ENCODE assay signal across 9 cellular contexts in genomic region chr9:83219154-83219923, GRCh38.
DNase-seq lines count a peak whose midpoint lies in the region; ATAC-seq and TF ChIP-seq lines count a peak whose summit lies in the region.
"Had no signal": no experiment of that assay in that cellular context is flagged by ENCODE, and none has a peak within 500 bp of the region (broad histone marks: within the 10 kb centered on the region; RNA-seq: fewer than 3 reads in every experiment).

No MANE protein-coding gene starts in this region.

- no peak overlapping the region for H2AK5ac ChIP-seq in H9 (ENCODE audit: insufficient read length, low read length)

- H3K36me3 ChIP-seq in gastroesophageal sphincter (no peaks in the 10 kb centered on the region), vagina (no peaks in the 10 kb centered on the region)

- H3K4me2 ChIP-seq in H9 (ENCODE audit: insufficient read depth, insufficient read length, low read length), result peak overlapping the region; percentile 50

- no peak overlapping the region for H3K56ac ChIP-seq in H9 (ENCODE audit: insufficient read length, low read depth, low read length)

- no peak overlapping the region for H4K8ac ChIP-seq in H9 (replicated peaks; ENCODE audit: insufficient read length, low read depth, low read length)

- TF ChIP-seq POLR2A in gastroesophageal sphincter (IDR thresholded peaks at IDR 0.05) (no peak), vagina (IDR thresholded peaks at IDR 0.05) (no peak)

- H3K4me3 ChIP-seq in gastroesophageal sphincter (peak overlapping the region; percentile 49 to 61), vagina (peak overlapping the region; percentile 44 to 48)

- CTCF ChIA-PET in activated CD8-positive, alpha-beta T cell treated with anti-CD3 and anti-CD28 coated beads, Interleukin-2, amount 10 ng/mL, durations not matched to agents 7 days and 5 days (lab: Charles Lee), result interaction anchor here (1.2 to 1.5 kb wide), 3 partner anchors 12 to 377 kb away, joined by 4 to 7 read pairs (median 6); no protein-coding TSS in a partner anchor

- H4K91ac ChIP-seq in H9 (ENCODE audit: insufficient read length, low read depth, low read length), result no peak overlapping the region

- no peaks in the 10 kb centered on the region for H3K4me1 ChIP-seq in H9 (ENCODE audit: insufficient read depth, low read length)
- peaks cover 0 to 14% (median 5%) of the 10 kb centered on the region in 3 donors for H3K4me1 ChIP-seq in gastroesophageal sphincter
- peaks cover 15% of the 10 kb centered on the region for H3K4me1 ChIP-seq in vagina

- no peaks in the 10 kb centered on the region for H4K20me1 ChIP-seq in H9 (ENCODE audit: control insufficient read depth, insufficient read depth, insufficient read length)

- H3K14ac ChIP-seq in H9 (ENCODE audit: insufficient read depth, low read length), result no peak overlapping the region

- peak overlapping the region; percentile 88 to 95 for H3K4me3 Mint-ChIP-seq in H9
- peak overlapping the region; percentile 72 for H3K4me3 Mint-ChIP-seq in activated CD8-positive, alpha-beta T cell treated with anti-CD3 and anti-CD28 coated beads, Interleukin-2, amount 10 ng/mL, durations not matched to agents 7 days and 5 days
- H3K4me3 Mint-ChIP-seq in naive thymus-derived CD8-positive, alpha-beta T cell, result peak overlapping the region in 9 of 10 donors; percentile 40 to 84 (median 76)

- peaks cover 9% of the 10 kb centered on the region for H3K23me2 ChIP-seq in H9 (ENCODE audit: insufficient read length, low read depth, low read length, poor library complexity, severe bottlenecking)

- H2BK20ac ChIP-seq in H9 (ENCODE audit: low read depth, low read length, poor library complexity, severe bottlenecking), result no peak overlapping the region

- H3K79me2 ChIP-seq in H9 (ENCODE audit: insufficient read depth, low read length), result no peaks in the 10 kb centered on the region

- no peak overlapping the region for H3K18ac ChIP-seq in H9 (ENCODE audit: insufficient read length, low read depth, low read length)

- H2BK12ac ChIP-seq in H9 (ENCODE audit: insufficient read length, low read depth, low read length), result no peak overlapping the region

- H3K9me3 ChIP-seq in H9 (ENCODE audit: control insufficient read depth, low read depth, low read length), result no peaks in the 10 kb centered on the region
- H3K9me3 ChIP-seq in gastroesophageal sphincter, result no peaks in the 10 kb centered on the region
- no peaks in the 10 kb centered on the region for H3K9me3 ChIP-seq in vagina

- H3K9me3 Mint-ChIP-seq in H9, result peaks cover 15 to 32% of the 10 kb centered on the region in 2 experiments
- no peaks in the 10 kb centered on the region for H3K9me3 Mint-ChIP-seq in activated CD8-positive, alpha-beta T cell treated with anti-CD3 and anti-CD28 coated beads, Interleukin-2, amount 10 ng/mL, durations not matched to agents 7 days and 5 days (ENCODE audit: insufficient read depth)
- H3K9me3 Mint-ChIP-seq in naive thymus-derived CD8-positive, alpha-beta T cell, result peaks cover 0 to 26% (median 5%) of the 10 kb centered on the region in 9 donors

- peaks cover 29% of the 10 kb centered on the region for H3K27me3 Mint-ChIP-seq in H9 (ENCODE audit: low read depth)
- peaks cover 27% of the 10 kb centered on the region for H3K27me3 Mint-ChIP-seq in activated CD8-positive, alpha-beta T cell treated with anti-CD3 and anti-CD28 coated beads, Interleukin-2, amount 10 ng/mL, durations not matched to agents 7 days and 5 days (ENCODE audit: low read depth)
- H3K27me3 Mint-ChIP-seq in naive thymus-derived CD8-positive, alpha-beta T cell, result peaks cover 20 to 60% (median 36%) of the 10 kb centered on the region in 5 donors

- DNase-seq in DMS79 treated with DMSO at 0.1 percent for 48 hours (lab: John Stamatoyannopoulos, UW) (peak; percentile 55), H9 (peak; percentile 89), NCI-H1930 (lab: John Stamatoyannopoulos, UW) (peak; percentile 41 to 42), vagina (ENCODE audit: extremely low spot score in 2 of 2) (no peak)
- peak; percentile 33 for DNase-seq in activated CD8-positive, alpha-beta T cell treated with anti-CD3 and anti-CD28 coated beads, Interleukin-2, amount 10 ng/mL, durations not matched to agents 7 days and 5 days
- peak in 1 of 10 donors; percentile 4 for DNase-seq in naive thymus-derived CD8-positive, alpha-beta T cell
- no peak for DNase-seq in activated naive CD4-positive, alpha-beta T cell treated with Interleukin-2 at 50 U/mL for 16 hours

- no peak for TF ChIP-seq EP300 in gastroesophageal sphincter (IDR thresholded peaks at IDR 0.05)

- H2BK5ac ChIP-seq in H9 (ENCODE audit: insufficient read length, low read length), result no peak overlapping the region

- H3K4ac ChIP-seq in H9 (ENCODE audit: low read depth, low read length), result no peak overlapping the region

- peak overlapping the region in 2 of 3 experiments; percentile 27 to 92; a peak in 4 of 7 replicates for H3K27ac Mint-ChIP-seq in H9
- H3K27ac Mint-ChIP-seq in activated CD8-positive, alpha-beta T cell treated with anti-CD3 and anti-CD28 coated beads, Interleukin-2, amount 10 ng/mL, durations not matched to agents 7 days and 5 days, result no peak overlapping the region
- no peak overlapping the region for H3K27ac Mint-ChIP-seq in naive thymus-derived CD8-positive, alpha-beta T cell

- peaks cover 7 to 27% (median 9%) of the 10 kb centered on the region in 3 experiments for H3K36me3 Mint-ChIP-seq in H9 (ENCODE audit: insufficient read depth in 1 of 3, low read depth in 3 of 3)
- H3K36me3 Mint-ChIP-seq in activated CD8-positive, alpha-beta T cell treated with anti-CD3 and anti-CD28 coated beads, Interleukin-2, amount 10 ng/mL, durations not matched to agents 7 days and 5 days (ENCODE audit: low read depth), result no peaks in the 10 kb centered on the region
- peaks cover 0 to 12% (median 3%) of the 10 kb centered on the region in 3 donors for H3K36me3 Mint-ChIP-seq in naive thymus-derived CD8-positive, alpha-beta T cell
- H3K36me3 Mint-ChIP-seq: activated naive CD4-positive, alpha-beta T cell treated with anti-CD3 and anti-CD28 coated beads, Interleukin-2, amount 50 U/mL, for 72 hours had no signal

- H2AFZ ChIP-seq in H9 (ENCODE audit: low read length), result peak overlapping the region; percentile 93

- H3K27ac ChIP-seq in H9 (ENCODE audit: insufficient read length, low read depth, low read length) (no peak overlapping the region), gastroesophageal sphincter (peak overlapping the region in 3 of 4 donors; percentile 66 to 74 (median 71)), vagina (peak overlapping the region; percentile 31)

- peaks cover 9% of the 10 kb centered on the region in 2 experiments for H3K4me1 Mint-ChIP-seq in H9
- H3K4me1 Mint-ChIP-seq in activated CD8-positive, alpha-beta T cell treated with anti-CD3 and anti-CD28 coated beads, Interleukin-2, amount 10 ng/mL, durations not matched to agents 7 days and 5 days (ENCODE audit: low read depth), result peaks cover 3% of the 10 kb centered on the region
- peaks cover 5 to 8% (median 6%) of the 10 kb centered on the region in 4 donors for H3K4me1 Mint-ChIP-seq in naive thymus-derived CD8-positive, alpha-beta T cell

- no peak overlapping the region for H3K23ac ChIP-seq in H9 (ENCODE audit: insufficient read length, low read depth, low read length)

- peak overlapping the region; percentile 16 for H3K9ac ChIP-seq in H9 (ENCODE audit: extremely low read depth, insufficient read length, low read length)

- TF ChIP-seq CTCF in H9 (conservative IDR thresholded peaks at IDR 0.05) (peak; percentile 63), gastroesophageal sphincter (IDR thresholded peaks at IDR 0.05) (peak in 2 of 4 experiments; percentile 34 to 49), vagina (IDR thresholded peaks at IDR 0.05) (no peak)

- peak; percentile 57 for ATAC-seq in activated CD8-positive, alpha-beta T cell treated with anti-CD3 and anti-CD28 coated beads, Interleukin-2, amount 10 ng/mL, durations not matched to agents 7 days and 5 days
- ATAC-seq in gastroesophageal sphincter, result peak; percentile 78
- ATAC-seq in naive thymus-derived CD8-positive, alpha-beta T cell, result no peak
- ATAC-seq: activated naive CD4-positive, alpha-beta T cell treated with anti-CD3 and anti-CD28 coated beads, Interleukin-2, amount 50 U/mL, for 72 hours had no signal

- no peak overlapping the region for H2BK120ac ChIP-seq in H9 (ENCODE audit: low read depth, low read length, poor library complexity, severe bottlenecking)

- no peaks in the 10 kb centered on the region for H3K79me1 ChIP-seq in H9 (ENCODE audit: insufficient read depth, low read depth, low read length, poor library complexity, severe bottlenecking)

- H3K27me3 ChIP-seq in H9 (ENCODE audit: insufficient read depth, low read length) (no peaks in the 10 kb centered on the region), gastroesophageal sphincter (no peaks in the 10 kb centered on the region), vagina (no peaks in the 10 kb centered on the region)

- intact Hi-C loops in vagina (cut with DNase I), result no loop called here

- POLR2A ChIA-PET in activated CD8-positive, alpha-beta T cell treated with anti-CD3 and anti-CD28 coated beads, Interleukin-2, amount 10 ng/mL, durations not matched to agents 7 days and 5 days (lab: Charles Lee), result no interaction called here
- POLR2A ChIA-PET in naive thymus-derived CD8-positive, alpha-beta T cell (lab: Charles Lee), result no interaction called here

- H4K5ac ChIP-seq in H9 (ENCODE audit: insufficient read length, low read depth, low read length), result no peak overlapping the region

- no peak overlapping the region for H3T11ph ChIP-seq in H9 (ENCODE audit: low read length)

- H2BK15ac ChIP-seq in H9 (ENCODE audit: low read depth, low read length), result no peak overlapping the region

- no CpG with 5 or more reads among the region's 40 CpGs for WGBS in H9 (ENCODE audit: extremely low coverage, insufficient read length, low lambda C conversion rate)
- 0 to 1% methylated on average over 15 to 17 of the region's 40 CpGs for WGBS in gastroesophageal sphincter (ENCODE audit: low coverage in 1 of 2), 2 donors

Comparison
In these comparisons a context has a peak if more than half of its experiments do, and no peak if none do; other contexts are left out.
1. DNase-seq: peak in DMS79 treated with DMSO at 0.1 percent for 48 hours (single experiment), H9 (single experiment), NCI-H1930 (2 of 2) and activated CD8-positive, alpha-beta T cell treated with anti-CD3 and anti-CD28 coated beads, Interleukin-2, amount 10 ng/mL, durations not matched to agents 7 days and 5 days (single experiment); none in vagina (0 of 2) and activated naive CD4-positive, alpha-beta T cell treated with Interleukin-2 at 50 U/mL for 16 hours (single experiment).
2. H3K27ac Mint-ChIP-seq: peak in H9 (2 of 3); none in activated CD8-positive, alpha-beta T cell treated with anti-CD3 and anti-CD28 coated beads, Interleukin-2, amount 10 ng/mL, durations not matched to agents 7 days and 5 days (single experiment) and naive thymus-derived CD8-positive, alpha-beta T cell (0 of 10).
3. ATAC-seq: peak in activated CD8-positive, alpha-beta T cell treated with anti-CD3 and anti-CD28 coated beads, Interleukin-2, amount 10 ng/mL, durations not matched to agents 7 days and 5 days (single experiment) and gastroesophageal sphincter (single experiment); none in naive thymus-derived CD8-positive, alpha-beta T cell (0 of 2).
4. Peak in every context shown above with its lines, with median percentiles within 50 percentile points of each other: H3K4me3 Mint-ChIP-seq.